6 cellular contexts compared by ENCODE assay signal in genomic region chr22:37806409-37807338, GRCh38. TPM values are rescaled to one million over a fixed set of nuclear protein-coding genes. Genes with fewer than 3 reads are reported as not detected.
DNase-seq lines count a peak whose midpoint lies in the region; ATAC-seq and TF ChIP-seq lines count a peak whose summit lies in the region.

No MANE protein-coding gene starts in this region.

- H3K9me3 ChIP-seq in DOHH2 (ENCODE audit: control insufficient read depth, insufficient read depth, low read length) (no peaks in the 10 kb centered on the region), right cardiac atrium (ENCODE audit: control insufficient read depth, low read length) (no peaks in the 10 kb centered on the region), tibial nerve (no peaks in the 10 kb centered on the region)

- no peak for TF ChIP-seq CTCF in DOHH2 (IDR thresholded peaks at IDR 0.05; ENCODE audit: low read depth, low read length, poor library complexity, severe bottlenecking)
- no peak for TF ChIP-seq CTCF in RWPE1 (conservative IDR thresholded peaks at IDR 0.05; ENCODE audit: low read depth)
- no peak for TF ChIP-seq CTCF in tibial nerve (IDR thresholded peaks at IDR 0.05)

- no peak for TF ChIP-seq EP300 in tibial nerve (IDR thresholded peaks at IDR 0.05)

- no peak overlapping the region for H3K27ac ChIP-seq in DOHH2 (ENCODE audit: low read depth, low read length)
- peak overlapping the region; percentile 85 for H3K27ac ChIP-seq in RWPE1
- H3K27ac ChIP-seq in right cardiac atrium (ENCODE audit: low read length): peak overlapping the region; percentile 19
- H3K27ac ChIP-seq in tibial nerve: peak overlapping the region in 3 of 4 donors; percentile 89 to 97 (median 90)

- H3K36me3 ChIP-seq in DOHH2 (ENCODE audit: control insufficient read depth, low read length): no peaks in the 10 kb centered on the region
- peaks cover 0 to 4% (median 0%) of the 10 kb centered on the region in 3 donors for H3K36me3 ChIP-seq in tibial nerve

- CTCF ChIA-PET in RWPE1 (lab: Yijun Ruan, JAX): interaction anchor here (0.6 to 1.0 kb wide), 3 partner anchors 11 to 763 kb away, joined by 3 read pairs; no protein-coding TSS in a partner anchor

- H3K27me3 ChIP-seq in DOHH2 (ENCODE audit: control insufficient read depth, low read length) (peaks cover 57% of the 10 kb centered on the region), right cardiac atrium (ENCODE audit: control insufficient read depth, insufficient read depth) (no peaks in the 10 kb centered on the region), tibial nerve (no peaks in the 10 kb centered on the region)

- WGBS in right cardiac atrium: under 1% methylated on average over 19 of the region's 19 CpGs
- 2 to 3% methylated on average over 19 of the region's 19 CpGs for WGBS in tibial nerve, 2 donors

- no peaks in the 10 kb centered on the region for H4K20me1 ChIP-seq in DOHH2 (ENCODE audit: control insufficient read depth, insufficient read depth, low read depth, low read length)

- no peaks in the 10 kb centered on the region for H3K79me2 ChIP-seq in DOHH2 (ENCODE audit: control insufficient read depth, low read length)

- POLR2A ChIA-PET in RWPE1 (lab: Yijun Ruan, JAX; ENCODE audit: low non-redundant PET): interaction anchor here (0.6 kb wide), 1 partner anchor 36 kb away, joined by 9 read pairs; no protein-coding TSS in a partner anchor

- H3K4me2 ChIP-seq in DOHH2 (ENCODE audit: low read length): peak overlapping the region; percentile 83

- H3K4me3 ChIP-seq in DOHH2 (ENCODE audit: low read length) (peak overlapping the region; percentile 84), right cardiac atrium (ENCODE audit: low read length) (peak overlapping the region; percentile 89), tibial nerve (peak overlapping the region; percentile 45 to 65 (median 52))

- TF ChIP-seq POLR2A in tibial nerve (IDR thresholded peaks at IDR 0.05): no peak

- H3K4me1 ChIP-seq in DOHH2 (ENCODE audit: control insufficient read depth, low read length): peaks cover 25% of the 10 kb centered on the region
- peaks cover 5% of the 10 kb centered on the region for H3K4me1 ChIP-seq in right cardiac atrium (ENCODE audit: control insufficient read depth, insufficient read depth, low read length)
- peaks cover 0 to 64% (median 40%) of the 10 kb centered on the region in 4 donors for H3K4me1 ChIP-seq in tibial nerve

- intact Hi-C loops in right cardiac atrium (cut with DNase I): no loop called here

- no peak for ATAC-seq in right cardiac atrium
- no peak for ATAC-seq in HG03460 (IDR thresholded peaks at IDR 0.05; ENCODE audit: unreplicated experiment)
- no peak for ATAC-seq in HG02885 (IDR thresholded peaks at IDR 0.05; ENCODE audit: poor library complexity, unreplicated experiment)

- DNase-seq in RWPE1 (ENCODE audit: low spot score) (no peak), right cardiac atrium (peak in 1 of 3 donors; percentile 63), tibial nerve (ENCODE audit: low spot score in 2 of 2) (no peak)

- no peaks in the 10 kb centered on the region for H3K9me2 ChIP-seq in DOHH2 (replicated peaks; ENCODE audit: control insufficient read depth, low read length)

- H3F3A ChIP-seq in DOHH2 (ENCODE audit: control insufficient read depth, insufficient read depth): peaks cover 2% of the 10 kb centered on the region; the same call in 1 of the 2 replicates

RNA-seq across cellular contexts. Expression of gene GCAT, which starts 1.1 kb away (rescaled TPM):
- total RNA-seq in right cardiac atrium (10 to 100 TPM; 10.3 to 20.2 (median 15.3) TPM), tibial nerve (10 to 100 TPM; 10.3 to 39.8 (median 21.5) TPM)
- polyA plus RNA-seq in right cardiac atrium: 19.5 TPM

RNA-seq across cellular contexts. Expression of gene GALR3, which starts 16.5 kb away (rescaled TPM):
- not detected for total RNA-seq in right cardiac atrium
- polyA plus RNA-seq in right cardiac atrium: not detected
- total RNA-seq in tibial nerve: not detected

RNA-seq across cellular contexts. Expression of gene ANKRD54, which starts 37.5 kb away (rescaled TPM):
- total RNA-seq in right cardiac atrium (10 to 100 TPM; 10.9 to 16.5 (median 14.5) TPM), tibial nerve (10 to 100 TPM; 51.6 to 76.1 (median 58.8) TPM)
- 12.1 TPM for polyA plus RNA-seq in right cardiac atrium

RNA-seq across cellular contexts. Expression of gene EIF3L, which starts 42.5 kb away (rescaled TPM):
- total RNA-seq in right cardiac atrium (100 to 1,000 TPM; 291 to 354 (median 334) TPM), tibial nerve (100 to 1,000 TPM; 271 to 291 (median 274) TPM)
- polyA plus RNA-seq in right cardiac atrium: 144 TPM
